Comparison of ENCODE assay signal across 19 cellular contexts in the genomic region with DNA sequence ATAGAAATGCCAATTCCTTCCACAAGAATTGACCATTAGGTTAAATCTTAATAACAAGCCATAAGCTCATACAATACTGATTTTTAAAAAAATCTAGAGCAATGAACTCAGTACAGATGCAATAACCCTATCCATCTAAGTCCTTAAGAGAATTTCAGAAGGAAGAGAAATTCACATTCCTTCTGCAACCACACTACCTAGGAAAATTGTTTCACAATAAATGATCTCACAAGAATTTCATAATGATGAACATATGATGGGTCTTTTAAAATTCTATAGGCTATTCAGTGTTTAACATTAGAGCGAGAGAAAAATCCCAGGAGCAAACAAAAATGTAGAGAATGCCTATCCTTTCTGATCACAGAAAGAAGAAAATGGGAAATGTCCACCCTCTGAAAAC.
"Had no signal": no experiment of that assay in that cellular context is flagged by ENCODE, and none has a peak within 500 bp of the region (broad histone marks: within the 10 kb centered on the region; RNA-seq: fewer than 3 reads in every experiment).

No MANE protein-coding gene starts in this region.

- H3K4me1 ChIP-seq: ascending aorta, breast epithelium, neural progenitor cell, pancreas, stomach had no signal

- H3K27me3 ChIP-seq: ascending aorta, breast epithelium, neural progenitor cell, pancreas, stomach had no signal

- H3K4me2 ChIP-seq: neural progenitor cell, SK-N-SH had no signal

- H3K36me3 ChIP-seq: ascending aorta, breast epithelium, neural progenitor cell, pancreas, stomach had no signal

- H3K27ac Mint-ChIP-seq: activated CD8-positive, alpha-beta T cell treated with anti-CD3 and anti-CD28 coated beads for 36 hours; activated T-helper 17 cell treated with anti-CD3 and anti-CD28 coated beads, Interleukin-2, amount 50 U/mL, for 72 hours; effector memory CD8-positive, alpha-beta T cell; naive thymus-derived CD4-positive, alpha-beta T cell; neural progenitor cell; stimulated activated effector memory CD8-positive, alpha-beta T cell treated with anti-CD3 and anti-CD28 coated beads, Interleukin-12 subunit alpha, Interleukin-12 subunit beta, amount 100 ng/mL, for 72 hours; type B pancreatic cell; WTC11 had no signal

- H3K4me1 Mint-ChIP-seq: activated T-helper 17 cell treated with anti-CD3 and anti-CD28 coated beads, Interleukin-2, amount 50 U/mL, for 72 hours; naive thymus-derived CD4-positive, alpha-beta T cell; neural progenitor cell; stimulated activated effector memory CD8-positive, alpha-beta T cell treated with anti-CD3 and anti-CD28 coated beads, Interleukin-12 subunit alpha, Interleukin-12 subunit beta, amount 100 ng/mL, for 72 hours had no signal

- H2AFZ ChIP-seq: neural progenitor cell had no signal

- H3K4me3 Mint-ChIP-seq: activated CD8-positive, alpha-beta T cell treated with anti-CD3 and anti-CD28 coated beads for 36 hours; activated T-helper 17 cell treated with anti-CD3 and anti-CD28 coated beads, Interleukin-2, amount 50 U/mL, for 72 hours; effector memory CD8-positive, alpha-beta T cell; naive thymus-derived CD4-positive, alpha-beta T cell; neural progenitor cell; stimulated activated effector memory CD8-positive, alpha-beta T cell treated with anti-CD3 and anti-CD28 coated beads, Interleukin-12 subunit alpha, Interleukin-12 subunit beta, amount 100 ng/mL, for 72 hours; type B pancreatic cell; WTC11 had no signal

- DNase-seq: activated CD4-positive, alpha-beta T cell treated with anti-CD3 and anti-CD28 coated beads for 4 hours; activated CD8-positive, alpha-beta T cell treated with anti-CD3 and anti-CD28 coated beads for 36 hours; activated naive CD4-positive, alpha-beta T cell; activated T-cell treated with anti-CD3 and anti-CD28 coated beads, Interleukin-2, amount 50 U/mL, for 1 hour; effector memory CD8-positive, alpha-beta T cell; left cardiac atrium; mesenchymal stem cell; naive thymus-derived CD4-positive, alpha-beta T cell; SK-N-SH; stimulated activated CD4-positive, alpha-beta T cell treated with anti-CD3 and anti-CD28 coated beads, Interleukin-4, amount 100 ng/mL, for 24 hours; stomach had no signal

- H3K36me3 Mint-ChIP-seq: naive thymus-derived CD4-positive, alpha-beta T cell; neural progenitor cell; stimulated activated effector memory CD8-positive, alpha-beta T cell treated with anti-CD3 and anti-CD28 coated beads, Interleukin-12 subunit alpha, Interleukin-12 subunit beta, amount 100 ng/mL, for 72 hours; type B pancreatic cell; WTC11 had no signal

- H3K9me3 ChIP-seq: ascending aorta, breast epithelium, pancreas, SK-N-SH, stomach had no signal

- H3K4me3 ChIP-seq: ascending aorta, breast epithelium, neural progenitor cell, pancreas, stomach had no signal

- H3K9me3 Mint-ChIP-seq: activated CD8-positive, alpha-beta T cell treated with anti-CD3 and anti-CD28 coated beads for 36 hours; neural progenitor cell; WTC11 had no signal

- H3K9ac ChIP-seq: neural progenitor cell, SK-N-SH had no signal

- H3K27ac ChIP-seq: ascending aorta, breast epithelium, neural progenitor cell, pancreas, stomach had no signal

- H3K27me3 Mint-ChIP-seq: activated CD8-positive, alpha-beta T cell treated with anti-CD3 and anti-CD28 coated beads for 36 hours; activated T-helper 17 cell treated with anti-CD3 and anti-CD28 coated beads, Interleukin-2, amount 50 U/mL, for 72 hours; effector memory CD8-positive, alpha-beta T cell; naive thymus-derived CD4-positive, alpha-beta T cell; type B pancreatic cell had no signal
